21 cellular contexts compared by ENCODE assay signal in genomic region chr2:176496756-176497155, GRCh38.
"Had no signal": no experiment of that assay in that cellular context is flagged by ENCODE, and none has a peak within 500 bp of the region (broad histone marks: within the 10 kb centered on the region; RNA-seq: fewer than 3 reads in every experiment).

No MANE protein-coding gene starts in this region.

- H3K4me3 Mint-ChIP-seq: activated CD8-positive, alpha-beta memory T cell treated with anti-CD3 and anti-CD28 coated beads, Interleukin-2, amount 10 ng/mL, durations not matched to agents 7 days and 5 days; activated T-cell treated with anti-CD3 and anti-CD28 coated beads, Interleukin-2, amount 50 U/mL, for 4 hours; brain; naive thymus-derived CD8-positive, alpha-beta T cell; stimulated activated naive B cell treated with anti-CD40 and anti-IgM and Interleukin-4, amounts not matched to agents 10 μg/mL and 1 μg/mL and 100 μg/mL, for 72 hours; type B pancreatic cell had no signal

- H3K9me3 ChIP-seq: lower lobe of right lung, prostate gland, spleen had no signal

- H3K4me1 ChIP-seq: prostate gland had no signal

- H3K36me3 Mint-ChIP-seq: activated CD8-positive, alpha-beta memory T cell treated with anti-CD3 and anti-CD28 coated beads, Interleukin-2, amount 10 ng/mL, durations not matched to agents 7 days and 5 days; activated naive CD4-positive, alpha-beta T cell treated with anti-CD3 and anti-CD28 coated beads, Interleukin-2, amount 50 U/mL, for 72 hours; brain; naive thymus-derived CD8-positive, alpha-beta T cell; stimulated activated naive B cell treated with anti-CD40 and anti-IgM and Interleukin-4, amounts not matched to agents 10 μg/mL and 1 μg/mL and 100 μg/mL, for 72 hours; type B pancreatic cell had no signal

- H3K36me3 ChIP-seq: lower lobe of right lung, prostate gland, spleen had no signal

- H3K9me3 Mint-ChIP-seq: activated naive CD4-positive, alpha-beta T cell treated with anti-CD3 and anti-CD28 coated beads, Interleukin-2, amount 50 U/mL, for 72 hours; activated T-cell treated with anti-CD3 and anti-CD28 coated beads, Interleukin-2, amount 50 U/mL, for 4 hours; brain; naive thymus-derived CD8-positive, alpha-beta T cell; stimulated activated naive B cell treated with anti-CD40 and anti-IgM and Interleukin-4, amounts not matched to agents 10 μg/mL and 1 μg/mL and 100 μg/mL, for 72 hours; type B pancreatic cell had no signal

- ATAC-seq: activated CD8-positive, alpha-beta memory T cell treated with anti-CD3 and anti-CD28 coated beads, Interleukin-2, amount 10 ng/mL, durations not matched to agents 7 days and 5 days; activated naive CD4-positive, alpha-beta T cell treated with anti-CD3 and anti-CD28 coated beads, Interleukin-2, amount 50 U/mL, for 72 hours; activated T-cell treated with anti-CD3 and anti-CD28 coated beads, Interleukin-2, amount 50 U/mL, for 4 hours; lower lobe of right lung; naive thymus-derived CD8-positive, alpha-beta T cell; sciatic nerve; stimulated activated naive B cell treated with anti-CD40 and anti-IgM and Interleukin-4, amounts not matched to agents 10 μg/mL and 1 μg/mL and 100 μg/mL, for 72 hours had no signal

- DNase-seq: activated CD4-positive, CD25-positive, alpha-beta regulatory T cell; activated CD8-positive, alpha-beta memory T cell treated with anti-CD3 and anti-CD28 coated beads, Interleukin-2, amount 10 ng/mL, durations not matched to agents 7 days and 5 days; activated effector memory CD4-positive, alpha-beta T cell treated with anti-CD3 and anti-CD28 coated beads, Interleukin-2, amount 50 U/mL, for 16 hours; activated T-cell treated with anti-CD3 and anti-CD28 coated beads, Interleukin-2, amount 50 U/mL, for 4 hours; amygdala; dermis blood vessel endothelial cell; erythroblast; glutamatergic neuron; lower lobe of right lung; naive thymus-derived CD8-positive, alpha-beta T cell; nucleus accumbens; spleen; stimulated activated CD4-positive, alpha-beta T cell treated with anti-CD3 and anti-CD28 coated beads, Interleukin-1b, Interleukin-23, amount 100 ng/mL, for 48 hours; stimulated activated naive B cell treated with anti-CD40 and anti-IgM and Interleukin-4, amounts not matched to agents 10 μg/mL and 1 μg/mL and 100 μg/mL, for 72 hours; substantia nigra had no signal

- H3K27me3 ChIP-seq: spleen had no signal

- FAIRE-seq: TTC549 had no signal

- H3K27ac ChIP-seq: lower lobe of right lung, prostate gland, spleen had no signal

- H3K27ac Mint-ChIP-seq: activated CD8-positive, alpha-beta memory T cell treated with anti-CD3 and anti-CD28 coated beads, Interleukin-2, amount 10 ng/mL, durations not matched to agents 7 days and 5 days; activated naive CD4-positive, alpha-beta T cell treated with anti-CD3 and anti-CD28 coated beads, Interleukin-2, amount 50 U/mL, for 72 hours; naive thymus-derived CD8-positive, alpha-beta T cell; stimulated activated naive B cell treated with anti-CD40 and anti-IgM and Interleukin-4, amounts not matched to agents 10 μg/mL and 1 μg/mL and 100 μg/mL, for 72 hours; type B pancreatic cell had no signal

- H3K4me3 ChIP-seq: lower lobe of right lung, prostate gland had no signal
